Comparison of ENCODE assay signal across 24 cellular contexts in the genomic region with DNA sequence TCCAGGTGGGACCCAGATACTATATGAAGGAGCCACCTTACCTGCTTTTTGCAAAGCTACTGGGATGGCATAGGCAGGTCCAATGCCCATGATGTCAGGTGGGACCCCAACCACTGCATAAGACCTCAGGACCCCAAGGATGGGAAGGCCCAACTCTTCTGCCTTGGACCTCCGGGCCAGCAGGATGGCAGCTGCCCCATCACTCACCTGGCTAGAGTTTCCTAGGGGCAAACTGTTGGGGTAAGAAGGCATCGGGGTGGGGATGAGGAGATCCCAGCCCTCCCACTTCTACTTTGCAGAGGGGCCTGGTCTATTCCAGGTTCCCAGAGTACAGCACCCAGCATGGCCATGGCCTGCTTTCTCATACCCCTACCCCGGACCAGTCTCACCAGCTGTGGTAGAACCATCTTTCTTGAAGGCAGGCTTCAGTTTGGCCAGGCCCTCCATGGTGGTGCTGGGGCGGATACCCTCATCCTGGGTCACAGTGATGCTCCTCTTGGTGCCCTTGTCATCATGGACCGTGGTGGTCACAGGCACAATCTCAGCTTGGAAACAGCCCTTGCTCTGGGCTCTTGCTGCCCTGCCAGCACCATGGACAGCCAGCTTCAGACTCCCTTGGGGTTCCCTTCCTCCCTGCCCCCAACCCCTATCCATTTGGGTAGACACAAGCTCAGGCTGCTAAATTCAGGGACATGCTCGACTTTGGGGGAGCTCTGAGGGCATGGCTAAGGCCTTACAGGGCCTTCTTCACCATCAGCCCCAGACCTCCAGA. TPM values are rescaled to one million over a fixed set of nuclear protein-coding genes. Genes with fewer than 3 reads are reported as not detected.
DNase-seq lines count a peak whose midpoint lies in the region; ATAC-seq and TF ChIP-seq lines count a peak whose summit lies in the region.
"Had no signal": no experiment of that assay in that cellular context is flagged by ENCODE, and none has a peak within 500 bp of the region (broad histone marks: within the 10 kb centered on the region; RNA-seq: fewer than 3 reads in every experiment).

No MANE protein-coding gene starts in this region.

- no peaks in the 10 kb centered on the region for H3K27me3 Mint-ChIP-seq in activated naive CD8-positive, alpha-beta T cell
- no peaks in the 10 kb centered on the region for H3K27me3 Mint-ChIP-seq in activated naive CD8-positive, alpha-beta T cell treated with anti-CD3 and anti-CD28 coated beads, Interleukin-2, amount 50 U/mL, for 24 hours
- no peaks in the 10 kb centered on the region for H3K27me3 Mint-ChIP-seq in natural killer cell (ENCODE audit: low read depth in 2 of 2)
- H3K27me3 Mint-ChIP-seq in natural killer cell treated with Interleukin-12 subunit alpha and Interleukin-12 subunit beta and Interleukin-15 and Interleukin-18, amount 100 ng/mL, for 72 hours: no peaks in the 10 kb centered on the region
- H3K27me3 Mint-ChIP-seq: memory B cell; stimulated activated naive CD8-positive, alpha-beta T cell treated with anti-CD3 and anti-CD28 coated beads, Interleukin-15, amount 100 ng/mL, for 72 hours had no signal

- H3K27me3 ChIP-seq in right lobe of liver: no peaks in the 10 kb centered on the region
- H3K27me3 ChIP-seq: BE2C, colonic mucosa, foreskin keratinocyte, thyroid gland had no signal

- peaks cover 0 to 86% (median 42%) of the 10 kb centered on the region in 4 donors for H3K4me1 ChIP-seq in right lobe of liver
- H3K4me1 ChIP-seq: BE2C, foreskin keratinocyte had no signal

- H3K4me1 Mint-ChIP-seq in activated naive CD8-positive, alpha-beta T cell (ENCODE audit: low read depth): peaks cover 5% of the 10 kb centered on the region
- H3K4me1 Mint-ChIP-seq in activated naive CD8-positive, alpha-beta T cell treated with anti-CD3 and anti-CD28 coated beads, Interleukin-2, amount 50 U/mL, for 24 hours: peaks cover 14% of the 10 kb centered on the region
- peaks cover 14 to 27% of the 10 kb centered on the region in 2 donors for H3K4me1 Mint-ChIP-seq in natural killer cell
- H3K4me1 Mint-ChIP-seq in natural killer cell treated with Interleukin-12 subunit alpha and Interleukin-12 subunit beta and Interleukin-15 and Interleukin-18, amount 100 ng/mL, for 72 hours (ENCODE audit: low read depth in 2 of 2): peaks cover 8 to 13% of the 10 kb centered on the region in 2 donors

- peak overlapping the region in 1 of 3 donors; percentile 90 for H3K27ac ChIP-seq in right lobe of liver
- H3K27ac ChIP-seq: colonic mucosa, foreskin keratinocyte, skin epidermis, thyroid gland had no signal

- no peak for DNase-seq in activated naive CD8-positive, alpha-beta T cell treated with anti-CD3 and anti-CD28 coated beads, Interleukin-2, amount 50 U/mL, for 24 hours
- peak; percentile 38 for DNase-seq in activated CD8-positive, alpha-beta memory T cell treated with anti-CD3 and anti-CD28 coated beads, Interleukin-2, amount 50 U/mL, for 48 hours
- DNase-seq in right lobe of liver: peak; percentile 8 to 49 (median 35)
- peak; percentile 22 for DNase-seq in ureter (ENCODE audit: low spot score)
- DNase-seq in natural killer cell: no peak
- DNase-seq in natural killer cell treated with Interleukin-12 subunit alpha and Interleukin-12 subunit beta and Interleukin-15 and Interleukin-18, amount 100 ng/mL, for 72 hours (ENCODE audit: low spot score): no peak
- DNase-seq: ACHN; activated CD4-positive, alpha-beta T cell treated with anti-CD3 and anti-CD28 coated beads for 1 hour; activated CD8-positive, alpha-beta T cell treated with anti-CD3 and anti-CD28 coated beads, Interleukin-2, amount 10 ng/mL, durations not matched to agents 7 days and 5 days; activated naive CD4-positive, alpha-beta T cell; BE2C; colonic mucosa; foreskin keratinocyte; IMR-90; left cardiac atrium; NCI-H1092; NCI-H187 treated with DMSO at 0.1 percent for 48 hours; NCI-H2171 treated with DMSO at 0.1 percent for 48 hours; NCI-H69; stimulated activated naive CD8-positive, alpha-beta T cell treated with anti-CD3 and anti-CD28 coated beads, Interleukin-15, amount 100 ng/mL, for 72 hours; thyroid gland had no signal

- no peaks in the 10 kb centered on the region for H3K9me3 Mint-ChIP-seq in activated naive CD8-positive, alpha-beta T cell (ENCODE audit: low read depth)
- H3K9me3 Mint-ChIP-seq in activated naive CD8-positive, alpha-beta T cell treated with anti-CD3 and anti-CD28 coated beads, Interleukin-2, amount 50 U/mL, for 24 hours: no peaks in the 10 kb centered on the region
- H3K9me3 Mint-ChIP-seq in natural killer cell: no peaks in the 10 kb centered on the region
- no peaks in the 10 kb centered on the region for H3K9me3 Mint-ChIP-seq in natural killer cell treated with Interleukin-12 subunit alpha and Interleukin-12 subunit beta and Interleukin-15 and Interleukin-18, amount 100 ng/mL, for 72 hours
- H3K9me3 Mint-ChIP-seq: memory B cell; stimulated activated naive CD8-positive, alpha-beta T cell treated with anti-CD3 and anti-CD28 coated beads, Interleukin-15, amount 100 ng/mL, for 72 hours had no signal

- WGBS in right lobe of liver (ENCODE audit: insufficient coverage, low coverage, low lambda C conversion rate, missing lambda C conversion rate): 86% methylated on average over 1 of the region's 6 CpGs

- TF ChIP-seq CTCF in right lobe of liver (IDR thresholded peaks at IDR 0.05) (no peak), natural killer cell (IDR thresholded peaks at IDR 0.05) (no peak)

- H3K36me3 ChIP-seq in right lobe of liver: peaks cover 0 to 94% (median 56%) of the 10 kb centered on the region in 4 donors
- H3K36me3 ChIP-seq: BE2C had no signal

- H3K36me3 Mint-ChIP-seq in activated naive CD8-positive, alpha-beta T cell: peaks cover 5% of the 10 kb centered on the region
- H3K36me3 Mint-ChIP-seq in activated naive CD8-positive, alpha-beta T cell treated with anti-CD3 and anti-CD28 coated beads, Interleukin-2, amount 50 U/mL, for 24 hours (ENCODE audit: low read depth): peaks cover 37% of the 10 kb centered on the region
- H3K36me3 Mint-ChIP-seq in natural killer cell: peaks cover 6% of the 10 kb centered on the region
- H3K36me3 Mint-ChIP-seq in natural killer cell treated with Interleukin-12 subunit alpha and Interleukin-12 subunit beta and Interleukin-15 and Interleukin-18, amount 100 ng/mL, for 72 hours: peaks cover 7% of the 10 kb centered on the region

- intact Hi-C loops in right lobe of liver (cut with DNase I) (loop anchor here in 1 of 2 donors (10.0 kb wide), 1 partner anchor 348 kb away; no protein-coding TSS in a partner anchor), natural killer cell (cut with micrococcal nuclease) (no loop called here)

- ATAC-seq in activated naive CD8-positive, alpha-beta T cell treated with anti-CD3 and anti-CD28 coated beads, Interleukin-2, amount 50 U/mL, for 24 hours: no peak
- ATAC-seq in right lobe of liver (no peak), natural killer cell (no peak)
- ATAC-seq in natural killer cell treated with Interleukin-12 subunit alpha and Interleukin-12 subunit beta and Interleukin-15 and Interleukin-18, amount 100 ng/mL, for 72 hours: no peak
- ATAC-seq: activated CD8-positive, alpha-beta T cell treated with anti-CD3 and anti-CD28 coated beads, Interleukin-2, amount 10 ng/mL, durations not matched to agents 7 days and 5 days; foreskin keratinocyte; left cardiac atrium; stimulated activated naive CD8-positive, alpha-beta T cell treated with anti-CD3 and anti-CD28 coated beads, Interleukin-15, amount 100 ng/mL, for 72 hours had no signal

- H3K27ac Mint-ChIP-seq in activated naive CD8-positive, alpha-beta T cell: peak overlapping the region; percentile 22
- H3K27ac Mint-ChIP-seq in activated naive CD8-positive, alpha-beta T cell treated with anti-CD3 and anti-CD28 coated beads, Interleukin-2, amount 50 U/mL, for 24 hours: no peak overlapping the region
- H3K27ac Mint-ChIP-seq in natural killer cell: peak overlapping the region in 1 of 2 donors; percentile 66
- no peak overlapping the region for H3K27ac Mint-ChIP-seq in natural killer cell treated with Interleukin-12 subunit alpha and Interleukin-12 subunit beta and Interleukin-15 and Interleukin-18, amount 100 ng/mL, for 72 hours
- H3K27ac Mint-ChIP-seq: activated CD8-positive, alpha-beta T cell treated with anti-CD3 and anti-CD28 coated beads, Interleukin-2, amount 10 ng/mL, durations not matched to agents 7 days and 5 days; memory B cell had no signal

- no peak overlapping the region for H3K4me3 ChIP-seq in right lobe of liver
- H3K4me3 ChIP-seq: colonic mucosa, skin epidermis, thyroid gland had no signal

- no peaks in the 10 kb centered on the region for H3K9me3 ChIP-seq in right lobe of liver
- H3K9me3 ChIP-seq: BE2C, colonic mucosa, thyroid gland had no signal

- H3K4me3 Mint-ChIP-seq in activated naive CD8-positive, alpha-beta T cell: no peak overlapping the region
- H3K4me3 Mint-ChIP-seq in activated naive CD8-positive, alpha-beta T cell treated with anti-CD3 and anti-CD28 coated beads, Interleukin-2, amount 50 U/mL, for 24 hours: no peak overlapping the region
- no peak overlapping the region for H3K4me3 Mint-ChIP-seq in natural killer cell
- H3K4me3 Mint-ChIP-seq in natural killer cell treated with Interleukin-12 subunit alpha and Interleukin-12 subunit beta and Interleukin-15 and Interleukin-18, amount 100 ng/mL, for 72 hours: no peak overlapping the region
- H3K4me3 Mint-ChIP-seq: activated CD8-positive, alpha-beta T cell treated with anti-CD3 and anti-CD28 coated beads, Interleukin-2, amount 10 ng/mL, durations not matched to agents 7 days and 5 days; memory B cell; stimulated activated naive CD8-positive, alpha-beta T cell treated with anti-CD3 and anti-CD28 coated beads, Interleukin-15, amount 100 ng/mL, for 72 hours had no signal

- no peak for TF ChIP-seq POLR2A in right lobe of liver (IDR thresholded peaks at IDR 0.05)

RNA-seq across cellular contexts. Expression of gene ACAA1, which starts 10.6 kb away (rescaled TPM):
- total RNA-seq in right lobe of liver: 100 to 1,000 TPM; 192 to 441 (median 309) TPM
- total RNA-seq in ureter: 135 TPM
- 100 to 1,000 TPM in 1 of 3 donors, 10 to 100 TPM in 2; 79.4 to 101 (median 93.9) TPM for total RNA-seq in natural killer cell
- total RNA-seq in natural killer cell treated with Interleukin-12 subunit alpha and Interleukin-12 subunit beta and Interleukin-15 and Interleukin-18, amount 100 ng/mL, for 72 hours: 10 to 100 TPM; 78.6 to 88.2 TPM

RNA-seq across cellular contexts. Expression of gene MYD88, which starts 12.2 kb away (rescaled TPM):
- 10 to 100 TPM; 24.3 to 57.3 (median 37.0) TPM for total RNA-seq in right lobe of liver
- 44.6 TPM for total RNA-seq in ureter
- total RNA-seq in natural killer cell: 10 to 100 TPM; 60.5 to 71.0 (median 67.7) TPM
- total RNA-seq in natural killer cell treated with Interleukin-12 subunit alpha and Interleukin-12 subunit beta and Interleukin-15 and Interleukin-18, amount 100 ng/mL, for 72 hours: 10 to 100 TPM; 55.8 to 63.1 TPM

RNA-seq across cellular contexts. Expression of gene OXSR1, which starts 39.0 kb away (rescaled TPM):
- total RNA-seq in right lobe of liver: 10 to 100 TPM; 12.0 to 20.3 (median 15.2) TPM
- 51.3 TPM for total RNA-seq in ureter
- 10 to 100 TPM; 37.2 to 46.1 (median 44.0) TPM for total RNA-seq in natural killer cell
- total RNA-seq in natural killer cell treated with Interleukin-12 subunit alpha and Interleukin-12 subunit beta and Interleukin-15 and Interleukin-18, amount 100 ng/mL, for 72 hours: 10 to 100 TPM; 59.9 to 66.8 TPM

Comparison
In these comparisons a context has a peak if more than half of its experiments do, and no peak if none do; other contexts are left out.
1. DNase-seq: peak in activated CD8-positive, alpha-beta memory T cell treated with anti-CD3 and anti-CD28 coated beads, Interleukin-2, amount 50 U/mL, for 48 hours (single experiment), right lobe of liver (3 of 3) and ureter (single experiment); none in activated naive CD8-positive, alpha-beta T cell treated with anti-CD3 and anti-CD28 coated beads, Interleukin-2, amount 50 U/mL, for 24 hours (single experiment), natural killer cell (single experiment) and natural killer cell treated with Interleukin-12 subunit alpha and Interleukin-12 subunit beta and Interleukin-15 and Interleukin-18, amount 100 ng/mL, for 72 hours (single experiment).